In genomic region chr15:28147827-28148226, GRCh38 we compare ENCODE assay signal across 21 cellular contexts. TPM values are rescaled to one million over a fixed set of nuclear protein-coding genes. Genes with fewer than 3 reads are reported as not detected.
A peak's percentile ranks its signal among the peaks of the same experiment; 100 is the strongest.
DNase-seq lines count a peak whose midpoint lies in the region; ATAC-seq and TF ChIP-seq lines count a peak whose summit lies in the region.
"Had no signal": no experiment of that assay in that cellular context is flagged by ENCODE, and none has a peak within 500 bp of the region (broad histone marks: within the 10 kb centered on the region; RNA-seq: fewer than 3 reads in every experiment).

No MANE protein-coding gene starts in this region.

- no peaks in the 10 kb centered on the region for H3K27me3 ChIP-seq in CD4-positive, CD25-positive, alpha-beta regulatory T cell (ENCODE audit: control insufficient read depth, insufficient read depth, low read length)

- peaks cover 4 to 24% (median 9%) of the 10 kb centered on the region in 4 donors for H3K4me1 Mint-ChIP-seq in CD4-positive, CD25-positive, alpha-beta regulatory T cell

- H3K9me3 Mint-ChIP-seq in CD4-positive, CD25-positive, alpha-beta regulatory T cell: peaks cover 0 to 18% (median 7%) of the 10 kb centered on the region in 7 donors

- H3K4me3 ChIP-seq in CD4-positive, CD25-positive, alpha-beta regulatory T cell (ENCODE audit: low read depth, low read length): no peak overlapping the region
- H3K4me3 ChIP-seq in choroid plexus epithelial cell (ENCODE audit: low read depth, low read length): no peak overlapping the region

- no peak for TF ChIP-seq CTCF in choroid plexus epithelial cell (conservative IDR thresholded peaks at IDR 0.05; ENCODE audit: low read depth, low read length)

- H3K36me3 Mint-ChIP-seq in CD4-positive, CD25-positive, alpha-beta regulatory T cell: peaks cover 66% of the 10 kb centered on the region

- H3K4me3 Mint-ChIP-seq in CD4-positive, CD25-positive, alpha-beta regulatory T cell: no peak overlapping the region

- no peak overlapping the region for H3K27ac ChIP-seq in CD4-positive, CD25-positive, alpha-beta regulatory T cell (ENCODE audit: insufficient read depth, low read length, poor library complexity, severe bottlenecking)
- H3K27ac ChIP-seq: C4-2B, HL-60 had no signal

- H3K9me3 ChIP-seq in CD4-positive, CD25-positive, alpha-beta regulatory T cell (ENCODE audit: control insufficient read depth in 2 of 2, low read length in 2 of 2): peaks cover 0 to 5% of the 10 kb centered on the region in 2 experiments

- peak overlapping the region in 2 of 3 donors; percentile 44 to 91 for H3K27ac Mint-ChIP-seq in CD4-positive, CD25-positive, alpha-beta regulatory T cell

- peaks cover 22% of the 10 kb centered on the region for H3K36me3 ChIP-seq in CD4-positive, CD25-positive, alpha-beta regulatory T cell (ENCODE audit: control insufficient read depth, insufficient read depth, low read length)

- H3K27me3 Mint-ChIP-seq in CD4-positive, CD25-positive, alpha-beta regulatory T cell: no peaks in the 10 kb centered on the region

- DNase-seq in CD4-positive, CD25-positive, alpha-beta regulatory T cell: no peak
- DNase-seq in HT1080 (ENCODE audit: low read depth) (peak; percentile 6), choroid plexus epithelial cell (ENCODE audit: low read depth) (peak; percentile 37), kidney tubule cell (ENCODE audit: low spot score) (peak; percentile 46), NCI-H2171 (lab: John Stamatoyannopoulos, UW) (no peak), GM19238 (ENCODE audit: insufficient read length, low spot score) (no peak), NCI-H2081 treated with DMSO at 0.1 percent for 48 hours (lab: John Stamatoyannopoulos, UW) (no peak)
- DNase-seq: DMS 273 treated with DMSO at 0.1 percent for 48 hours, DND-41, IMR-90, NCI-H1436, NCI-H1930, NCI-H2171 treated with DMSO at 0.1 percent for 48 hours, NCI-H748 treated with DMSO at 0.1 percent for 48 hours, OCI-M1, Right ventricle myocardium superior had no signal

- H3K4me1 ChIP-seq in CD4-positive, CD25-positive, alpha-beta regulatory T cell (ENCODE audit: control insufficient read depth, insufficient read depth, low read length, poor library complexity, severe bottlenecking): no peaks in the 10 kb centered on the region

- no peak for ATAC-seq in CD4-positive, CD25-positive, alpha-beta regulatory T cell (ENCODE audit: low read depth in 2 of 2)
- no peak for ATAC-seq in GM21528 (IDR thresholded peaks at IDR 0.05; ENCODE audit: low FRiP score, unreplicated experiment)
- ATAC-seq: HCT116 had no signal

RNA-seq across cellular contexts. Expression of gene OCA2, which starts 48.7 kb away (rescaled TPM):
- not detected for total RNA-seq in CD4-positive, CD25-positive, alpha-beta regulatory T cell
- polyA plus RNA-seq in CD4-positive, CD25-positive, alpha-beta regulatory T cell: not detected
- total RNA-seq in HT1080 (2014; rRNA removed; shearing (Covaris generic)): not detected in 2 replicates
- polyA plus RNA-seq in HT1080 (2015; cell fraction: cytosol; rRNA removed): not detected in 2 replicates
- not detected in 2 replicates for polyA plus RNA-seq in HT1080 (2015; cell fraction: nucleus; rRNA removed)
- total RNA-seq: M059J had no signal

Comparison
In these comparisons a context has a peak if more than half of its experiments do, and no peak if none do; other contexts are left out.
1. DNase-seq: peak in HT1080 (single experiment), choroid plexus epithelial cell (single experiment) and kidney tubule cell (single experiment); none in CD4-positive, CD25-positive, alpha-beta regulatory T cell (0 of 3), NCI-H2171 (single experiment), GM19238 (single experiment) and NCI-H2081 treated with DMSO at 0.1 percent for 48 hours (single experiment).